Comparison of ENCODE assay signal across 14 cellular contexts in the genomic region with DNA sequence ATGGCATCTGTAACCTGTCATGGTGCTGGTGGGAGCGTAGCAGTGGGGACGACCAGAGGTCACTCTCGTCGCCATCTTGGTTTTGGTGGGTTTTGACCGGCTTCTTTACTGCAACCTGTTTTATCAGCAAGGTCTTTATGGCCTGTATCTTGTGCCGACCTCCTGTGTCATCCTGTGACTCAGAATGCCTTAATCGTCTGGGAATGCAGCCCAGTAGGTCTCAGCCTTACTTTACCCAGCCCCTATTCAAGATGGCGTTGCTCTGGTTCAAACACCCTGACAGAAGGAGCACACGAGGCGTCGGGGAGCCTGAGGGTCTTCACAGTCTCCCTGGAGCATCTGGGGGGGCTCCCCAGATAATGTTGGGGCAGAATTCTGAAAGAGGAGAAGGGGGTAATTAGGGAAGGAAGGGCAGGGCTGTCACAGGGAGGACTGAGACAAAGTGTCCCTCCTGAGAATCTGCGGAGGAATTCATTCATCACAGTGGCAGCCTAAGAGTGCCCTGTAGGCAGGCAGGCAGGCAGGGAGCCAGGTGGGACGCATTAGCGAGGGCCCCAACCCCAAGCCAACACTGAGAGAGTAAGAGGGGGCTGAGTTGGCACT. TPM values are rescaled to one million over a fixed set of nuclear protein-coding genes. Genes with fewer than 3 reads are reported as not detected.
DNase-seq lines count a peak whose midpoint lies in the region; ATAC-seq, FAIRE-seq and TF ChIP-seq lines count a peak whose summit lies in the region.
"Had no signal": no experiment of that assay in that cellular context is flagged by ENCODE, and none has a peak within 500 bp of the region (broad histone marks: within the 10 kb centered on the region; RNA-seq: fewer than 3 reads in every experiment).

No MANE protein-coding gene starts in this region.

- H3K4me1 Mint-ChIP-seq in progenitor cell of endocrine pancreas (ENCODE audit: low read depth): no peaks in the 10 kb centered on the region
- no peaks in the 10 kb centered on the region for H3K4me1 Mint-ChIP-seq in activated CD8-positive, alpha-beta memory T cell treated with anti-CD3 and anti-CD28 coated beads, Interleukin-2, amount 10 ng/mL, durations not matched to agents 7 days and 5 days

- H3K9me3 Mint-ChIP-seq in progenitor cell of endocrine pancreas (ENCODE audit: low read depth): no peaks in the 10 kb centered on the region
- no peaks in the 10 kb centered on the region for H3K9me3 Mint-ChIP-seq in activated CD8-positive, alpha-beta memory T cell treated with anti-CD3 and anti-CD28 coated beads, Interleukin-2, amount 10 ng/mL, durations not matched to agents 7 days and 5 days (ENCODE audit: low read depth)

- POLR2A ChIA-PET in RWPE1 (lab: Yijun Ruan, JAX; ENCODE audit: low non-redundant PET): interaction anchor here (0.6 kb wide), 1 partner anchor 245 kb away, joined by 3 read pairs; no protein-coding TSS in a partner anchor

- DNase-seq in HCEC 1CT (peak; percentile 52), RWPE1 (ENCODE audit: low spot score) (no peak), epithelial cell of prostate (ENCODE audit: low read depth, low spot score) (no peak), progenitor cell of endocrine pancreas (ENCODE audit: low spot score, unreplicated experiment) (no peak), HTR-8/SVneo (ENCODE audit: insufficient read length, low spot score) (no peak), cerebellum (ENCODE audit: low spot score) (no peak)
- no peak for DNase-seq in activated CD8-positive, alpha-beta memory T cell treated with anti-CD3 and anti-CD28 coated beads, Interleukin-2, amount 10 ng/mL, durations not matched to agents 7 days and 5 days
- DNase-seq: DND-41, NCI-H1092, psoas muscle had no signal

- no peak for TF ChIP-seq CTCF in RWPE1 (conservative IDR thresholded peaks at IDR 0.05; ENCODE audit: low read depth)
- TF ChIP-seq CTCF in progenitor cell of endocrine pancreas (IDR thresholded peaks at IDR 0.05; ENCODE audit: unreplicated experiment): no peak

- H3K27ac ChIP-seq in RWPE1: peak overlapping the region; percentile 62
- H3K27ac ChIP-seq in epithelial cell of prostate: peak overlapping the region; percentile 38
- H3K27ac ChIP-seq: C4-2B, psoas muscle, VCaP had no signal

- no peak overlapping the region for H3K4me3 Mint-ChIP-seq in progenitor cell of endocrine pancreas (ENCODE audit: low read depth)
- no peak overlapping the region for H3K4me3 Mint-ChIP-seq in activated CD8-positive, alpha-beta memory T cell treated with anti-CD3 and anti-CD28 coated beads, Interleukin-2, amount 10 ng/mL, durations not matched to agents 7 days and 5 days

- peak overlapping the region; percentile 64 for H3K27ac Mint-ChIP-seq in progenitor cell of endocrine pancreas
- H3K27ac Mint-ChIP-seq in activated CD8-positive, alpha-beta memory T cell treated with anti-CD3 and anti-CD28 coated beads, Interleukin-2, amount 10 ng/mL, durations not matched to agents 7 days and 5 days: no peak overlapping the region

- peaks cover 4% of the 10 kb centered on the region for H3K27me3 Mint-ChIP-seq in progenitor cell of endocrine pancreas
- H3K27me3 Mint-ChIP-seq in activated CD8-positive, alpha-beta memory T cell treated with anti-CD3 and anti-CD28 coated beads, Interleukin-2, amount 10 ng/mL, durations not matched to agents 7 days and 5 days: peaks cover 16% of the 10 kb centered on the region

- no peaks in the 10 kb centered on the region for H3K36me3 Mint-ChIP-seq in progenitor cell of endocrine pancreas (ENCODE audit: insufficient read depth)
- H3K36me3 Mint-ChIP-seq in activated CD8-positive, alpha-beta memory T cell treated with anti-CD3 and anti-CD28 coated beads, Interleukin-2, amount 10 ng/mL, durations not matched to agents 7 days and 5 days: no peaks in the 10 kb centered on the region

- CTCF ChIA-PET in RWPE1 (lab: Yijun Ruan, JAX): interaction anchor here (0.6 to 1.0 kb wide), 3 partner anchors 10 to 197 kb away, joined by 5 to 6 read pairs (median 5); no protein-coding TSS in a partner anchor
- CTCF ChIA-PET in activated CD8-positive, alpha-beta memory T cell treated with anti-CD3 and anti-CD28 coated beads, Interleukin-2, amount 10 ng/mL, durations not matched to agents 7 days and 5 days (lab: Charles Lee): no interaction called here

- no peak for ATAC-seq in activated CD8-positive, alpha-beta memory T cell treated with anti-CD3 and anti-CD28 coated beads, Interleukin-2, amount 10 ng/mL, durations not matched to agents 7 days and 5 days
- ATAC-seq: GM12878, psoas muscle had no signal

- no peak for FAIRE-seq in HTR-8/SVneo (lab: Jason Lieb, UNC)
- FAIRE-seq: GM12878, islet of Langerhans had no signal

RNA-seq across cellular contexts. Expression of gene NCS1, which starts 21.3 kb away (rescaled TPM):
- total RNA-seq in progenitor cell of endocrine pancreas (29.0 and 33.4 TPM in 2 replicates), cerebellum (85.0 TPM)
- 10 to 100 TPM in 1 of 2 experiments, 1 to 10 TPM in 1; 4.0 to 16.9 TPM for total RNA-seq in activated CD8-positive, alpha-beta memory T cell treated with anti-CD3 and anti-CD28 coated beads, Interleukin-2, amount 10 ng/mL, durations not matched to agents 7 days and 5 days
